16 cellular contexts compared by ENCODE assay signal in genomic region chr2:148971547-148971946, GRCh38.
A peak's percentile ranks its signal among the peaks of the same experiment; 100 is the strongest.
DNase-seq lines count a peak whose midpoint lies in the region; ATAC-seq and TF ChIP-seq lines count a peak whose summit lies in the region.
"Had no signal": no experiment of that assay in that cellular context is flagged by ENCODE, and none has a peak within 500 bp of the region (broad histone marks: within the 10 kb centered on the region; RNA-seq: fewer than 3 reads in every experiment).

No MANE protein-coding gene starts in this region.

- TF ChIP-seq CTCF in brain microvascular endothelial cell (IDR thresholded peaks at IDR 0.05; ENCODE audit: low read depth, low read length, missing control alignments), result no peak

- peaks cover 25 to 26% of the 10 kb centered on the region in 2 donors for H3K4me1 Mint-ChIP-seq in natural killer cell treated with Interleukin-12 subunit alpha and Interleukin-12 subunit beta and Interleukin-15 and Interleukin-18, amount 100 ng/mL, for 72 hours (ENCODE audit: low read depth in 2 of 2)

- DNase-seq in NOMO-1 treated with DMSO at 0.1 percent for 48 hours (lab: John Stamatoyannopoulos, UW; ENCODE audit: unreplicated experiment) (peak; percentile 40), NOMO-1 treated with dmso at 0.1 percent for 144 hours (lab: John Stamatoyannopoulos, UW; ENCODE audit: unreplicated experiment) (no peak), brain microvascular endothelial cell (no peak), GDM1 (lab: John Stamatoyannopoulos, UW) (no peak), GOT3 (lab: John Stamatoyannopoulos, UW) (no peak)
- no peak for DNase-seq in natural killer cell treated with Interleukin-12 subunit alpha and Interleukin-12 subunit beta and Interleukin-15 and Interleukin-18, amount 100 ng/mL, for 72 hours (ENCODE audit: low spot score)
- DNase-seq: activated CD8-positive, alpha-beta memory T cell treated with anti-CD3 and anti-CD28 coated beads, Interleukin-2, amount 50 U/mL, for 4 hours; anterior cingulate cortex; hippocampal formation; mesenchymal stem cell; NCI-H1417 treated with DMSO at 0.1 percent for 48 hours; thyroid gland had no signal

- H3K36me3 ChIP-seq in brain microvascular endothelial cell (replicated peaks), result no peaks in the 10 kb centered on the region
- H3K36me3 ChIP-seq: thyroid gland had no signal

- no peak overlapping the region for H3K4me3 ChIP-seq in brain microvascular endothelial cell (ENCODE audit: low read depth, low read length)
- H3K4me3 ChIP-seq: thyroid gland had no signal

- ATAC-seq in GM21619 (IDR thresholded peaks at IDR 0.05; ENCODE audit: unreplicated experiment) (peak; percentile 85), HG03159 (IDR thresholded peaks at IDR 0.05; ENCODE audit: unreplicated experiment) (peak; percentile 79)
- peak; percentile 60 to 77 for ATAC-seq in natural killer cell treated with Interleukin-12 subunit alpha and Interleukin-12 subunit beta and Interleukin-15 and Interleukin-18, amount 100 ng/mL, for 72 hours
- ATAC-seq: Panc1 had no signal

- H3K27me3 Mint-ChIP-seq in natural killer cell treated with Interleukin-12 subunit alpha and Interleukin-12 subunit beta and Interleukin-15 and Interleukin-18, amount 100 ng/mL, for 72 hours, result peaks cover 0 to 2% of the 10 kb centered on the region in 2 donors

- in situ Hi-C loops in brain microvascular endothelial cell (cut with HindIII; ENCODE audit: low pct_ligation_motif_present, low sequenced_read_pairs), result no loop called here

- H3K27me3 ChIP-seq in brain microvascular endothelial cell (replicated peaks), result no peaks in the 10 kb centered on the region
- H3K27me3 ChIP-seq: thyroid gland had no signal

- no peak overlapping the region for H3K27ac Mint-ChIP-seq in natural killer cell treated with Interleukin-12 subunit alpha and Interleukin-12 subunit beta and Interleukin-15 and Interleukin-18, amount 100 ng/mL, for 72 hours

- no peak overlapping the region for H3K27ac ChIP-seq in brain microvascular endothelial cell
- H3K27ac ChIP-seq: 22Rv1, thyroid gland had no signal

- H3K9me3 Mint-ChIP-seq in natural killer cell treated with Interleukin-12 subunit alpha and Interleukin-12 subunit beta and Interleukin-15 and Interleukin-18, amount 100 ng/mL, for 72 hours, result no peaks in the 10 kb centered on the region

- peak overlapping the region; percentile 25 for H3K4me3 Mint-ChIP-seq in natural killer cell treated with Interleukin-12 subunit alpha and Interleukin-12 subunit beta and Interleukin-15 and Interleukin-18, amount 100 ng/mL, for 72 hours

- H3K36me3 Mint-ChIP-seq in natural killer cell treated with Interleukin-12 subunit alpha and Interleukin-12 subunit beta and Interleukin-15 and Interleukin-18, amount 100 ng/mL, for 72 hours, result no peaks in the 10 kb centered on the region
